ENCODE assay signal across 29 cellular contexts in genomic region chr11:45361551-45361950, GRCh38.
"Had no signal": no experiment of that assay in that cellular context is flagged by ENCODE, and none has a peak within 500 bp of the region (broad histone marks: within the 10 kb centered on the region; RNA-seq: fewer than 3 reads in every experiment).

No MANE protein-coding gene starts in this region.

- H3K4me1 Mint-ChIP-seq: activated CD4-positive, alpha-beta T cell treated with anti-CD3 and anti-CD28 coated beads, Interleukin-2, amount 10 ng/mL, durations not matched to agents 24 days and 14 days; activated naive CD4-positive, alpha-beta T cell treated with anti-CD3 and anti-CD28 coated beads, Interleukin-2, amount 10 ng/mL, durations not matched to agents 7 days and 5 days; activated T-helper 17 cell treated with anti-CD3 and anti-CD28 coated beads, Interleukin-2, amount 50 U/mL, for 72 hours had no signal

- H3K36me3 Mint-ChIP-seq: activated CD4-positive, alpha-beta memory T cell treated with anti-CD3 and anti-CD28 coated beads for 36 hours; activated naive CD4-positive, alpha-beta T cell treated with anti-CD3 and anti-CD28 coated beads, Interleukin-2, amount 10 ng/mL, durations not matched to agents 7 days and 5 days; activated naive CD4-positive, alpha-beta T cell treated with anti-CD3 and anti-CD28 coated beads, Interleukin-2, amount 50 U/mL, for 72 hours; brain had no signal

- ATAC-seq: activated CD4-positive, alpha-beta T cell treated with anti-CD3 and anti-CD28 coated beads for 36 hours; activated CD8-positive, alpha-beta T cell treated with anti-CD3 and anti-CD28 coated beads, Interleukin-2, amount 10 ng/mL, durations not matched to agents 7 days and 5 days; activated naive CD4-positive, alpha-beta T cell treated with anti-CD3 and anti-CD28 coated beads, Interleukin-2, amount 50 U/mL, for 72 hours; activated T-cell treated with anti-CD3 and anti-CD28 coated beads, Interleukin-2, amount 50 U/mL, for 4 hours; activated T-helper 17 cell treated with anti-CD3 and anti-CD28 coated beads, Interleukin-2, amount 50 U/mL, for 72 hours; foreskin keratinocyte; gastrocnemius medialis; heart left ventricle had no signal

- H3K9me3 ChIP-seq: ascending aorta, breast epithelium, esophagus muscularis mucosa, gastrocnemius medialis, heart left ventricle had no signal

- H3K4me3 ChIP-seq: ascending aorta, breast epithelium, cardiac muscle cell, coronary artery, dorsolateral prefrontal cortex, esophagus muscularis mucosa, gastrocnemius medialis, heart left ventricle had no signal

- DNase-seq: activated CD4-positive, alpha-beta memory T cell treated with anti-CD3 and anti-CD28 coated beads for 36 hours; activated CD4-positive, alpha-beta T cell treated with anti-CD3 and anti-CD28 coated beads for 36 hours; activated CD4-positive, alpha-beta T cell treated with anti-CD3 and anti-CD28 coated beads, Interleukin-2, amount 10 ng/mL, durations not matched to agents 24 days and 14 days; activated CD4-positive, CD25-positive, alpha-beta regulatory T cell; activated CD4-positive, CD25-positive, alpha-beta regulatory T cell treated with anti-CD3 and anti-CD28 coated beads, Interleukin-2, amount 50 U/mL, for 72 hours; activated CD8-positive, alpha-beta T cell treated with anti-CD3 and anti-CD28 coated beads, Interleukin-2, amount 10 ng/mL, durations not matched to agents 7 days and 5 days; activated gamma-delta T cell; activated naive CD4-positive, alpha-beta T cell; activated naive CD4-positive, alpha-beta T cell treated with anti-CD3 and anti-CD28 coated beads, Interleukin-2, amount 10 ng/mL, durations not matched to agents 7 days and 5 days; activated naive CD8-positive, alpha-beta T cell treated with anti-CD3 and anti-CD28 coated beads, Interleukin-2, amount 10 ng/mL, durations not matched to agents 7 days and 5 days; activated T-cell treated with anti-CD3 and anti-CD28 coated beads, Interleukin-2, amount 50 U/mL, for 4 hours; central memory CD4-positive, alpha-beta T cell; dorsolateral prefrontal cortex; effector memory CD4-positive, alpha-beta T cell; erythroblast; foreskin keratinocyte; gastrocnemius medialis; glutamatergic neuron; heart left ventricle; T-helper 2 cell had no signal

- H3K9me3 Mint-ChIP-seq: activated CD4-positive, alpha-beta memory T cell treated with anti-CD3 and anti-CD28 coated beads for 36 hours; activated naive CD4-positive, alpha-beta T cell treated with anti-CD3 and anti-CD28 coated beads, Interleukin-2, amount 10 ng/mL, durations not matched to agents 7 days and 5 days; activated naive CD4-positive, alpha-beta T cell treated with anti-CD3 and anti-CD28 coated beads, Interleukin-2, amount 50 U/mL, for 72 hours; activated naive CD8-positive, alpha-beta T cell treated with anti-CD3 and anti-CD28 coated beads, Interleukin-2, amount 10 ng/mL, durations not matched to agents 7 days and 5 days; activated T-cell treated with anti-CD3 and anti-CD28 coated beads, Interleukin-2, amount 50 U/mL, for 4 hours; activated T-helper 17 cell treated with anti-CD3 and anti-CD28 coated beads, Interleukin-2, amount 50 U/mL, for 72 hours; brain; dendritic cell treated with granulocyte-macrophage colony-stimulating factor and Interleukin-4, amounts not matched to agents 40 ng/mL and 50 ng/mL, for 4 days had no signal

- H3K27ac ChIP-seq: ascending aorta, breast epithelium, cardiac muscle cell, coronary artery, dorsolateral prefrontal cortex, esophagus muscularis mucosa, foreskin keratinocyte, gastrocnemius medialis, heart left ventricle had no signal

- H3K4me3 Mint-ChIP-seq: activated CD4-positive, alpha-beta memory T cell treated with anti-CD3 and anti-CD28 coated beads for 36 hours; activated CD4-positive, alpha-beta T cell treated with anti-CD3 and anti-CD28 coated beads for 36 hours; activated CD4-positive, alpha-beta T cell treated with anti-CD3 and anti-CD28 coated beads, Interleukin-2, amount 10 ng/mL, durations not matched to agents 24 days and 14 days; activated CD8-positive, alpha-beta T cell treated with anti-CD3 and anti-CD28 coated beads, Interleukin-2, amount 10 ng/mL, durations not matched to agents 7 days and 5 days; activated naive CD4-positive, alpha-beta T cell treated with anti-CD3 and anti-CD28 coated beads, Interleukin-2, amount 10 ng/mL, durations not matched to agents 7 days and 5 days; activated naive CD8-positive, alpha-beta T cell treated with anti-CD3 and anti-CD28 coated beads, Interleukin-2, amount 10 ng/mL, durations not matched to agents 7 days and 5 days; activated T-cell treated with anti-CD3 and anti-CD28 coated beads, Interleukin-2, amount 50 U/mL, for 4 hours; activated T-helper 17 cell treated with anti-CD3 and anti-CD28 coated beads, Interleukin-2, amount 50 U/mL, for 72 hours; brain; dendritic cell treated with granulocyte-macrophage colony-stimulating factor and Interleukin-4, amounts not matched to agents 40 ng/mL and 50 ng/mL, for 4 days had no signal

- H3K27me3 Mint-ChIP-seq: brain had no signal

- H3K27ac Mint-ChIP-seq: activated CD4-positive, alpha-beta memory T cell treated with anti-CD3 and anti-CD28 coated beads for 36 hours; activated CD4-positive, alpha-beta T cell treated with anti-CD3 and anti-CD28 coated beads for 36 hours; activated CD4-positive, alpha-beta T cell treated with anti-CD3 and anti-CD28 coated beads, Interleukin-2, amount 10 ng/mL, durations not matched to agents 24 days and 14 days; activated CD8-positive, alpha-beta T cell treated with anti-CD3 and anti-CD28 coated beads, Interleukin-2, amount 10 ng/mL, durations not matched to agents 7 days and 5 days; activated naive CD4-positive, alpha-beta T cell treated with anti-CD3 and anti-CD28 coated beads, Interleukin-2, amount 10 ng/mL, durations not matched to agents 7 days and 5 days; activated naive CD4-positive, alpha-beta T cell treated with anti-CD3 and anti-CD28 coated beads, Interleukin-2, amount 50 U/mL, for 72 hours; activated naive CD8-positive, alpha-beta T cell treated with anti-CD3 and anti-CD28 coated beads, Interleukin-2, amount 10 ng/mL, durations not matched to agents 7 days and 5 days; activated T-helper 17 cell treated with anti-CD3 and anti-CD28 coated beads, Interleukin-2, amount 50 U/mL, for 72 hours; brain; dendritic cell treated with granulocyte-macrophage colony-stimulating factor and Interleukin-4, amounts not matched to agents 40 ng/mL and 50 ng/mL, for 4 days had no signal

- H3K4me1 ChIP-seq: ascending aorta, breast epithelium, esophagus muscularis mucosa, foreskin keratinocyte, gastrocnemius medialis, heart left ventricle had no signal

- H3K36me3 ChIP-seq: ascending aorta, breast epithelium, cardiac muscle cell, esophagus muscularis mucosa, gastrocnemius medialis, heart left ventricle had no signal
